19 cellular contexts compared by ENCODE assay signal in the genomic region with DNA sequence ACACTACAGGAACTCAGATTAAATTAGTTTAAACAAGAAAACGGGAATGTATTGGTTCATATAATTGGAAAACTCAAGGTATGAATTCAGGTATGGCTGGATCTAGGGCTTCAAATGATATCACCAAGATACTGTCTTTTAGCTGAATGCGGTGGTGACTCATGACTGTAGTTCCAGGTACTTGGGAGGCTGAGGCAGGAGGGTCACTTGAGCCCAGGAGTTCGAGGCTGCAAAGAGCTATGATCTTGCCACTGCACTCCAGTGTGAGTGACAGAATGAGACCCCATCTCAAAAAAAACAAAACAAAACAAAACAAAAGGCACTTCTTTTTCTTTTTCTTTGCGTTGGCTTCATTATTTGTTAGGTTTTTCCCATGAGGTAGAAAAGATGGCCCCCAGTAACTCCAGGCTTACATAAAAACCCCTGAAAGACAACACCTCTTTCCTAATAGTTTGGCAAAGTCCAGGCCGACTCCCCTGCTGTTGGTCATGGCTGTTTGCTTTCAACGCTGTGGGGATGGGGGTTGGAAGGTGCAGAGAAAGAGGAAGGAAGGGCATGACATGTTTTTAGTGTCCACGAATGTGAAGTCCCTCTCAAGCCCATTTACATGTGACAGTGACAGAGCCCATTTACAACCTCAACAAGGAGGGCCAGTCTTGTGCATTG. TPM values are rescaled to one million over a fixed set of nuclear protein-coding genes. Genes with fewer than 3 reads are reported as not detected.
A peak's percentile ranks its signal among the peaks of the same experiment; 100 is the strongest.
DNase-seq lines count a peak whose midpoint lies in the region; ATAC-seq lines count a peak whose summit lies in the region.
"Had no signal": no experiment of that assay in that cellular context is flagged by ENCODE, and none has a peak within 500 bp of the region (broad histone marks: within the 10 kb centered on the region; RNA-seq: fewer than 3 reads in every experiment).

No MANE protein-coding gene starts in this region.

- H3K4me1 Mint-ChIP-seq in stimulated activated naive B cell treated with anti-CD40 and anti-IgM and Interleukin-4, amounts not matched to agents 10 μg/mL and 1 μg/mL and 100 μg/mL, for 72 hours = peaks cover 53 to 86% of the 10 kb centered on the region in 2 donors
- H3K4me1 Mint-ChIP-seq in T-helper 17 cell = peaks cover 13% of the 10 kb centered on the region

- ATAC-seq in stimulated activated naive B cell treated with anti-CD40 and anti-IgM and Interleukin-4, amounts not matched to agents 10 μg/mL and 1 μg/mL and 100 μg/mL, for 72 hours (replicated peaks) = peak; percentile 70 to 71
- ATAC-seq in T-helper 17 cell (no peak), GM21717 (IDR thresholded peaks at IDR 0.05; ENCODE audit: unreplicated experiment) (no peak)
- ATAC-seq: CD8-positive, alpha-beta T cell; naive thymus-derived CD8-positive, alpha-beta T cell had no signal

- no peaks in the 10 kb centered on the region for H3K36me3 Mint-ChIP-seq in stimulated activated naive B cell treated with anti-CD40 and anti-IgM and Interleukin-4, amounts not matched to agents 10 μg/mL and 1 μg/mL and 100 μg/mL, for 72 hours
- H3K36me3 Mint-ChIP-seq in T-helper 17 cell (ENCODE audit: low read depth) = no peaks in the 10 kb centered on the region
- H3K36me3 Mint-ChIP-seq: activated naive CD4-positive, alpha-beta T cell treated with anti-CD3 and anti-CD28 coated beads, Interleukin-2, amount 50 U/mL, for 24 hours; CD8-positive, alpha-beta T cell; naive thymus-derived CD8-positive, alpha-beta T cell had no signal

- DNase-seq in SIG-M5 treated with dmso at 0.1 percent for 504 hours (lab: John Stamatoyannopoulos, UW; ENCODE audit: unreplicated experiment) = peak; percentile 67
- DNase-seq in SIG-M5 (lab: John Stamatoyannopoulos, UW) = no peak
- DNase-seq in OCI-M1 (lab: John Stamatoyannopoulos, UW) = peak; percentile 80
- DNase-seq in islet precursor cell = peak; percentile 7
- DNase-seq in stimulated activated naive B cell treated with anti-CD40 and anti-IgM and Interleukin-4, amounts not matched to agents 10 μg/mL and 1 μg/mL and 100 μg/mL, for 72 hours = no peak
- no peak for DNase-seq in T-helper 17 cell
- no peak for DNase-seq in ACHN
- DNase-seq: activated CD4-positive, alpha-beta T cell treated with anti-CD3 and anti-CD28 coated beads for 4 hours; activated T-cell treated with anti-CD3 and anti-CD28 coated beads for 4 hours; CD8-positive, alpha-beta T cell; EL; H7; naive thymus-derived CD8-positive, alpha-beta T cell; NCI-H2029; NCI-H510A had no signal

- H3K9me3 Mint-ChIP-seq in stimulated activated naive B cell treated with anti-CD40 and anti-IgM and Interleukin-4, amounts not matched to agents 10 μg/mL and 1 μg/mL and 100 μg/mL, for 72 hours = no peaks in the 10 kb centered on the region
- H3K9me3 Mint-ChIP-seq: activated naive CD4-positive, alpha-beta T cell treated with anti-CD3 and anti-CD28 coated beads, Interleukin-2, amount 50 U/mL, for 24 hours; CD8-positive, alpha-beta T cell; naive thymus-derived CD8-positive, alpha-beta T cell; stimulated activated naive CD8-positive, alpha-beta T cell treated with anti-CD3 and anti-CD28 coated beads, Interleukin-15, Interleukin-2, amounts not matched to agents 100 ng/mL and 50 ng/mL, for 24 hours had no signal

- in situ Hi-C loops in ACHN (cut with HindIII; ENCODE audit: low pct_ligation_motif_present, low pct_unique_long_range_greater_than_20kb, low sequenced_read_pairs) = no loop called here

- no peak overlapping the region for H3K4me3 Mint-ChIP-seq in stimulated activated naive B cell treated with anti-CD40 and anti-IgM and Interleukin-4, amounts not matched to agents 10 μg/mL and 1 μg/mL and 100 μg/mL, for 72 hours
- H3K4me3 Mint-ChIP-seq in T-helper 17 cell = no peak overlapping the region
- H3K4me3 Mint-ChIP-seq: activated naive CD4-positive, alpha-beta T cell treated with anti-CD3 and anti-CD28 coated beads, Interleukin-2, amount 50 U/mL, for 24 hours; CD8-positive, alpha-beta T cell; naive thymus-derived CD8-positive, alpha-beta T cell; stimulated activated naive CD8-positive, alpha-beta T cell treated with anti-CD3 and anti-CD28 coated beads, Interleukin-15, Interleukin-2, amounts not matched to agents 100 ng/mL and 50 ng/mL, for 24 hours had no signal

- H3K27me3 Mint-ChIP-seq in stimulated activated naive B cell treated with anti-CD40 and anti-IgM and Interleukin-4, amounts not matched to agents 10 μg/mL and 1 μg/mL and 100 μg/mL, for 72 hours = no peaks in the 10 kb centered on the region
- no peaks in the 10 kb centered on the region for H3K27me3 Mint-ChIP-seq in T-helper 17 cell
- H3K27me3 Mint-ChIP-seq: activated naive CD4-positive, alpha-beta T cell treated with anti-CD3 and anti-CD28 coated beads, Interleukin-2, amount 50 U/mL, for 24 hours; stimulated activated naive CD8-positive, alpha-beta T cell treated with anti-CD3 and anti-CD28 coated beads, Interleukin-15, Interleukin-2, amounts not matched to agents 100 ng/mL and 50 ng/mL, for 24 hours had no signal

- no peaks in the 10 kb centered on the region for H3K9me3 ChIP-seq in T-helper 17 cell (ENCODE audit: control insufficient read depth, low read length, poor library complexity, severe bottlenecking)

- H3K27ac Mint-ChIP-seq in stimulated activated naive B cell treated with anti-CD40 and anti-IgM and Interleukin-4, amounts not matched to agents 10 μg/mL and 1 μg/mL and 100 μg/mL, for 72 hours = peak overlapping the region; percentile 91
- H3K27ac Mint-ChIP-seq in T-helper 17 cell = no peak overlapping the region
- H3K27ac Mint-ChIP-seq: activated naive CD4-positive, alpha-beta T cell treated with anti-CD3 and anti-CD28 coated beads, Interleukin-2, amount 50 U/mL, for 24 hours; CD8-positive, alpha-beta T cell had no signal

RNA-seq across cellular contexts. Expression of a gene that starts 39.8 kb away (rescaled TPM):
- total RNA-seq in T-helper 17 cell = not detected
- total RNA-seq: CD8-positive, alpha-beta T cell; T-helper 2 cell treated with Interferon-gamma antibody and Interleukin-4, amounts not matched to agents 100 ng/mL and 5 ng/mL, for 36 hours had no signal

RNA-seq across cellular contexts. Expression of a gene that starts 47.8 kb away (rescaled TPM):
- 10 to 100 TPM; 11.1 to 15.4 TPM for total RNA-seq in T-helper 17 cell

Comparison
In these comparisons a context has a peak if more than half of its experiments do, and no peak if none do; other contexts are left out.
1. DNase-seq: peak in SIG-M5 treated with dmso at 0.1 percent for 504 hours (single experiment), OCI-M1 (single experiment) and islet precursor cell (single experiment); none in SIG-M5 (single experiment), stimulated activated naive B cell treated with anti-CD40 and anti-IgM and Interleukin-4, amounts not matched to agents 10 μg/mL and 1 μg/mL and 100 μg/mL, for 72 hours (single experiment), T-helper 17 cell (0 of 3) and ACHN (single experiment).
2. ATAC-seq: peak in stimulated activated naive B cell treated with anti-CD40 and anti-IgM and Interleukin-4, amounts not matched to agents 10 μg/mL and 1 μg/mL and 100 μg/mL, for 72 hours (2 of 2); none in T-helper 17 cell (single experiment) and GM21717 (single experiment).